ENCODE assay signal across 15 cellular contexts in the genomic region with DNA sequence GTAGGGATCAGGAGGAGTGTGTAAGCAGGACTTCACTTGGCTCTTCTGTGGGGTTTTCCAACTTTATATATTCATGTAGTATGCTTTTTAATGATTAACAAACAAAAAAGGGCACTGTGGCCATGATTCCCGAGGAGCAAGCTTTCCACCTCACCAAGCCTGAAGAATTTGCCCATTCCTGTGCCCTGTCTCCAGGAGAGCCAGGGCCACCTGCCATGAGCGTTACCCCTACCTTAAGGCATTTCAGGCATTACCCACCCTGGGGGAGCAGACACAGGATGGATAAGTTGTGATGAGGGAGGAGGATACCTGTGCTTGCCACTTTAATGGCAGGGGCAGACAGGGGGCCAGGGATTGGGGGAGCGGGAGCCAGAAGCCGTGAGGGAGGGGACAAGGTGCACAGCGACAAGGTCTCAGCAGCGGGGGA. TPM values are rescaled to one million over a fixed set of nuclear protein-coding genes. Genes with fewer than 3 reads are reported as not detected.
"Had no signal": no experiment of that assay in that cellular context is flagged by ENCODE, and none has a peak within 500 bp of the region (broad histone marks: within the 10 kb centered on the region; RNA-seq: fewer than 3 reads in every experiment).

No MANE protein-coding gene starts in this region.

- H3K4me3 Mint-ChIP-seq: activated T-helper 17 cell treated with anti-CD3 and anti-CD28 coated beads, Interleukin-2, amount 50 U/mL, for 72 hours; endodermal cell; stimulated activated memory B cell treated with anti-CD40 and anti-IgM and Interleukin-4, amounts not matched to agents 10 μg/mL and 1 μg/mL and 100 μg/mL, for 72 hours; T-cell had no signal

- DNase-seq: activated CD4-positive, alpha-beta T cell treated with anti-CD3 and anti-CD28 coated beads, Interleukin-2, amount 50 U/mL, for 48 hours; activated naive CD4-positive, alpha-beta T cell treated with Interleukin-2 at 50 U/mL for 16 hours; dorsolateral prefrontal cortex; endodermal cell; hippocampal formation; ovary; stimulated activated CD4-positive, alpha-beta T cell treated with anti-CD3 and anti-CD28 coated beads, Interleukin-2, amount 100 ng/mL, for 48 hours; T-cell; T-helper 9 cell; trophoblast cell had no signal

- H3K4me1 Mint-ChIP-seq: activated T-helper 17 cell treated with anti-CD3 and anti-CD28 coated beads, Interleukin-2, amount 50 U/mL, for 72 hours had no signal

- H3K27me3 Mint-ChIP-seq: activated T-helper 17 cell treated with anti-CD3 and anti-CD28 coated beads, Interleukin-2, amount 50 U/mL, for 72 hours; stimulated activated memory B cell treated with anti-CD40 and anti-IgM and Interleukin-4, amounts not matched to agents 10 μg/mL and 1 μg/mL and 100 μg/mL, for 72 hours had no signal

- H3K27ac Mint-ChIP-seq: activated T-helper 17 cell treated with anti-CD3 and anti-CD28 coated beads, Interleukin-2, amount 50 U/mL, for 72 hours; endodermal cell; T-cell had no signal

- H3K9me3 Mint-ChIP-seq: activated T-helper 17 cell treated with anti-CD3 and anti-CD28 coated beads, Interleukin-2, amount 50 U/mL, for 72 hours; endodermal cell; stimulated activated memory B cell treated with anti-CD40 and anti-IgM and Interleukin-4, amounts not matched to agents 10 μg/mL and 1 μg/mL and 100 μg/mL, for 72 hours; T-cell had no signal

- ATAC-seq: activated T-helper 17 cell treated with anti-CD3 and anti-CD28 coated beads, Interleukin-2, amount 50 U/mL, for 72 hours; stimulated activated memory B cell treated with anti-CD40 and anti-IgM and Interleukin-4, amounts not matched to agents 10 μg/mL and 1 μg/mL and 100 μg/mL, for 72 hours; T-cell had no signal

- H3K36me3 Mint-ChIP-seq: stimulated activated memory B cell treated with anti-CD40 and anti-IgM and Interleukin-4, amounts not matched to agents 10 μg/mL and 1 μg/mL and 100 μg/mL, for 72 hours; T-cell had no signal

RNA-seq across cellular contexts. Expression of a gene that starts 3.0 kb away (rescaled TPM):
- total RNA-seq: activated T-helper 17 cell treated with anti-CD3 and anti-CD28 coated beads, Interleukin-2, amount 50 U/mL, for 72 hours; ascending aorta; chondrocyte; endodermal cell; ovary; subcutaneous adipose tissue; T-cell had no signal
